17 cellular contexts compared by ENCODE assay signal in the genomic region with DNA sequence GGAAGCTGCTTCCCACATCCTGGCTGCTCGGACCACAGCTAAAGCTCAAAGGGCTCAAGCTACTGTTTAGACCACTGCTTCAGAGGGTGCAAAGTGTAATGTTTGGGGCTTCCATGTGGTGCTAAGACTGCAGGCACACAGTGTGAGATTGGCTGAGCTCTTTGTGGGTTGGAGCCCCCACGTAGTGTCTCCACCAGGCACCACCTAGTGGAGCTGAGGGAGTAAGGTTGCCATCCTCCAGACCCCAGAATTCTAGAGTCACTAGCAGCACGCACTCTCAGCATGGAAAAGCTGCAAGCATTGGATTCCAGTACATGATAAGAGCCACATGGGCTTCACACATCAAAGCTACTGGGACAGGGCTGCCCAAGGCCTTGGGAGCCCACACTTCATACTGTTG. TPM values are rescaled to one million over a fixed set of nuclear protein-coding genes. Genes with fewer than 3 reads are reported as not detected.
"Had no signal": no experiment of that assay in that cellular context is flagged by ENCODE, and none has a peak within 500 bp of the region (broad histone marks: within the 10 kb centered on the region; RNA-seq: fewer than 3 reads in every experiment).

No MANE protein-coding gene starts in this region.

- H3K27ac ChIP-seq: ascending aorta, colonic mucosa, foreskin keratinocyte, hepatocyte, lower lobe of right lung, thoracic aorta, upper lobe of left lung had no signal

- H3K79me2 ChIP-seq: hepatocyte had no signal

- H3K36me3 ChIP-seq: ascending aorta, colonic mucosa, lower lobe of right lung, thoracic aorta, upper lobe of left lung had no signal

- H2AFZ ChIP-seq: hepatocyte had no signal

- H3K4me1 ChIP-seq: ascending aorta, colonic mucosa, foreskin keratinocyte, lower lobe of right lung, upper lobe of left lung had no signal

- H3K27me3 ChIP-seq: ascending aorta, colonic mucosa, foreskin keratinocyte, hepatocyte, upper lobe of left lung had no signal

- DNase-seq: activated CD4-positive, alpha-beta T cell treated with anti-CD3 and anti-CD28 coated beads, Interleukin-2, amount 10 ng/mL, durations not matched to agents 7 days and 5 days; activated CD8-positive, alpha-beta T cell treated with anti-CD3 and anti-CD28 coated beads, Interleukin-2, amount 10 ng/mL, durations not matched to agents 7 days and 5 days; activated naive CD4-positive, alpha-beta T cell treated with Interleukin-2 at 50 U/mL for 16 hours; activated naive CD8-positive, alpha-beta T cell treated with anti-CD3 and anti-CD28 coated beads, Interleukin-2, amount 10 ng/mL, durations not matched to agents 7 days and 5 days; activated T-cell treated with anti-CD3 and anti-CD28 coated beads, Interleukin-2, amount 50 U/mL, for 24 hours; colonic mucosa; foreskin keratinocyte; lower lobe of right lung; nephron progenitor cell; retina; stimulated activated naive B cell treated with anti-CD40 and anti-IgM and Interleukin-4, amounts not matched to agents 10 μg/mL and 1 μg/mL and 100 μg/mL, for 72 hours; T-helper 9 cell; upper lobe of left lung had no signal

- H3K9me3 ChIP-seq: ascending aorta, colonic mucosa, lower lobe of right lung, thoracic aorta, upper lobe of left lung had no signal

- H3K4me3 ChIP-seq: ascending aorta, colonic mucosa, hepatocyte, lower lobe of right lung, thoracic aorta, upper lobe of left lung had no signal

- H3K4me2 ChIP-seq: hepatocyte had no signal

- ATAC-seq: activated CD8-positive, alpha-beta T cell treated with anti-CD3 and anti-CD28 coated beads, Interleukin-2, amount 10 ng/mL, durations not matched to agents 7 days and 5 days; foreskin keratinocyte; lower lobe of right lung had no signal

RNA-seq across cellular contexts. Expression of a gene that starts 9.3 kb away (rescaled TPM):
- polyA plus RNA-seq: hepatocyte, keratinocyte had no signal
